10 cellular contexts compared by ENCODE assay signal in genomic region chr2:212968284-212969081, GRCh38.
DNase-seq lines count a peak whose midpoint lies in the region; ATAC-seq, FAIRE-seq and TF ChIP-seq lines count a peak whose summit lies in the region.
"Had no signal": no experiment of that assay in that cellular context is flagged by ENCODE, and none has a peak within 500 bp of the region (broad histone marks: within the 10 kb centered on the region; RNA-seq: fewer than 3 reads in every experiment).

No MANE protein-coding gene starts in this region.

- no peaks in the 10 kb centered on the region for H3K36me3 ChIP-seq in mucosa of descending colon (ENCODE audit: low read depth)
- H3K36me3 ChIP-seq: left lung had no signal

- H3K9me3 ChIP-seq in mucosa of descending colon: no peaks in the 10 kb centered on the region
- H3K9me3 ChIP-seq: left lung had no signal

- intact Hi-C loops in mucosa of descending colon (cut with DNase I, micrococcal nuclease): no loop called here

- H3K4me1 ChIP-seq in mucosa of descending colon (ENCODE audit: low read depth): no peaks in the 10 kb centered on the region
- H3K4me1 ChIP-seq: left lung had no signal

- TF ChIP-seq POLR2A in GM12892 (IDR thresholded peaks at IDR 0.05; ENCODE audit: low read depth, low read length): no peak

- no peak for TF ChIP-seq CTCF in mucosa of descending colon (IDR thresholded peaks at IDR 0.05)

- H3K27ac ChIP-seq in epithelial cell of prostate: peak overlapping the region; percentile 64
- H3K27ac ChIP-seq: HL-60, left lung had no signal

- no peak for DNase-seq in GM12892 (ENCODE audit: insufficient read length)
- no peak for DNase-seq in epithelial cell of prostate (ENCODE audit: low read depth, low spot score)
- no peak for DNase-seq in NCI-H510A treated with DMSO at 0.1 percent for 48 hours (lab: John Stamatoyannopoulos, UW)
- no peak for DNase-seq in activated CD8-positive, alpha-beta memory T cell treated with anti-CD3 and anti-CD28 coated beads for 24 hours
- no peak for DNase-seq in mucosa of descending colon
- DNase-seq in SW 1271 (lab: John Stamatoyannopoulos, UW): no peak
- DNase-seq: left lung had no signal

- H3K4me3 ChIP-seq in mucosa of descending colon: no peak overlapping the region
- H3K4me3 ChIP-seq: left lung had no signal

- FAIRE-seq in GM12892 (lab: Jason Lieb, UNC): peak; percentile 33

- ATAC-seq in GM21381 (IDR thresholded peaks at IDR 0.05; ENCODE audit: unreplicated experiment): peak; percentile 54
- peak; percentile 90 for ATAC-seq in HG03432 (IDR thresholded peaks at IDR 0.05; ENCODE audit: unreplicated experiment)
- ATAC-seq in mucosa of descending colon: no peak
- ATAC-seq: left lung had no signal
